In the genomic region with DNA sequence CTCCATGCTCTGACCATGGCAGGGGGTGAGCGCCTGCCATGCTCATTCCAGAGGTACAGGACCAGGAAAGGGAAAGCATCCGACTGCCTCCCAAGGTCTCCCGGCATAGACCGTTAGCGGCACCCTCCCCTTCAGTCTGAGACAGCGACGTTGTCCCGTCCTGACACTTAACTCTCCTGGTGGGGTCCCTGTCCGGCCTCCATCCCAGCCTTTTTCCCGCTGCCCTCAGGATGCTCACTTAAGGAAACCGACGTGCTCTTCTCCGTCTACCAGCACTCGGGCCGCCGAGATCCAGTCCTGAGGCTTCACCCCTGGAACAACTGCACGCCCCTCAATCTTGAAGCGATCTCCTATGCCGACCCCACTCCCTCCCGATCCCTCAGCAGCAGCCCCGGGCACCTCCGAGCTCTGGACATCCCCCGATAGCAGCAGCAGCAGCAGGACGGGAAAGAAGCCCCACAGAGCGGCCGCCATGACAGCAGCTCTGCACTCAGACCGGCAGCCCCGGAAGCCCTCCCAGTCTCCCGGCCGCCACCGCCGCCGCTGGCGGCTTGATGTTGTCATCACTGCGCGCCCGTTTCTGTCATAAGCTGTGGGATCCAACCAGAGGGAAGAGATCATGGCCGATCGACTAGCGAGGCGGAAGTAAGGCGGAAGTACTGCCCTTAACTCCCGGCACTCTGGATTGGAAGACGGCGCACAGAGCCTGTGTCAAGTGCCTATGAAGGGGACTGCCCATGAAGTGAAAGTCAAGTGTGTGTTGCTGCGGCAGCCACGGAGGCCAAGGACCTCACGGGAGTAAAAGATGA, we compare ENCODE assay signal across 8 cellular contexts. TPM values are rescaled to one million over a fixed set of nuclear protein-coding genes. Genes with fewer than 3 reads are reported as not detected.
DNase-seq lines count a peak whose midpoint lies in the region; ATAC-seq, FAIRE-seq and TF ChIP-seq lines count a peak whose summit lies in the region.

Gene EMC7, minus strand, starts transcription at position 497 of the 809 bp plus-strand sequence. Its CDS starts 23 bp downstream, at position 474.
Gene PGBD4, plus strand, starts transcription at position 718 of the 809 bp plus-strand sequence. CDS start 449 bp downstream, outside the sequence.

- peak; percentile 100 for FAIRE-seq in endothelial cell of umbilical vein (lab: Jason Lieb, UNC)

- no peaks in the 10 kb centered on the region for H3K9me1 ChIP-seq in endothelial cell of umbilical vein (replicated peaks; ENCODE audit: control insufficient read depth, extremely low read depth, insufficient read depth, low read length)

- ATAC-seq in GM21528 (IDR thresholded peaks at IDR 0.05; ENCODE audit: low FRiP score, unreplicated experiment): peak; percentile 96

- H2AFZ ChIP-seq in OCI-LY3 (ENCODE audit: low read depth, low read length) (peak within 1 kb of the TSS; percentile 95), endothelial cell of umbilical vein (ENCODE audit: low read depth, low read length) (peak within 1 kb of the TSS; percentile 94)

- H3K4me3 ChIP-seq in OCI-LY3 (ENCODE audit: low read length): peak within 1 kb of the TSS; percentile 90
- H3K4me3 ChIP-seq in endothelial cell of umbilical vein (replicated peaks in 1 of 3; ENCODE audit: insufficient read depth in 1 of 3, low read depth in 1 of 3, low read length in 3 of 3): peak within 1 kb of the TSS; percentile 66 to 90 (median 66)

- CTCF ChIA-PET in endothelial cell of umbilical vein (lab: Charles Lee): interaction anchor here (0.6 to 2.1 kb wide), 5 partner anchors 8 to 266 kb away, joined by 3 to 25 read pairs (median 3); partner anchors contain the start of genes KATNBL1 and LPCAT4

- H3K27me3 Mint-ChIP-seq in mesothelial cell of epicardium (ENCODE audit: low read depth): no peaks in the 10 kb centered on the region

- peak within 1 kb of the TSS; percentile 99 for H3K4me3 Mint-ChIP-seq in mesothelial cell of epicardium

- POLR2A ChIA-PET in endothelial cell of umbilical vein (lab: Charles Lee): interaction anchor here (1.0 to 1.8 kb wide), 3 partner anchors 23 to 124 kb away, joined by 3 to 5 read pairs (median 3); partner anchors contain the start of gene KATNBL1

- no peaks in the 10 kb centered on the region for H4K20me1 ChIP-seq in OCI-LY3 (ENCODE audit: insufficient read depth, low read length)
- H4K20me1 ChIP-seq in endothelial cell of umbilical vein (replicated peaks; ENCODE audit: control insufficient read depth, extremely low read depth, insufficient read depth, low read length): no peaks in the 10 kb centered on the region

- TF ChIP-seq POLR2A in endothelial cell of umbilical vein (IDR thresholded peaks at IDR 0.05; ENCODE audit: low read depth, low read length): peak; percentile 85

- H3K9me3 Mint-ChIP-seq in mesothelial cell of epicardium: peaks cover 5% of the 10 kb centered on the region

- H3K4me2 ChIP-seq in OCI-LY3 (ENCODE audit: low read length): peak within 1 kb of the TSS; percentile 90
- peak within 1 kb of the TSS; percentile 91 for H3K4me2 ChIP-seq in endothelial cell of umbilical vein (ENCODE audit: insufficient read depth, low read length)

- H3K79me2 ChIP-seq in OCI-LY3 (ENCODE audit: low read length) (peaks cover 64% of the 10 kb centered on the region), endothelial cell of umbilical vein (ENCODE audit: control insufficient read depth, insufficient read depth, low read length) (peaks cover 32% of the 10 kb centered on the region)

- H3K9ac ChIP-seq in OCI-LY3 (ENCODE audit: low read length): peak within 1 kb of the TSS; percentile 86
- peak within 1 kb of the TSS; percentile 91 for H3K9ac ChIP-seq in endothelial cell of umbilical vein (replicated peaks; ENCODE audit: extremely low read depth, insufficient read depth, low read length)

- H3K27me3 ChIP-seq in OCI-LY3 (ENCODE audit: low read depth, low read length) (no peaks in the 10 kb centered on the region), endothelial cell of umbilical vein (ENCODE audit: control insufficient read depth in 2 of 2, insufficient read depth in 2 of 2, low read length in 2 of 2) (no peaks in the 10 kb centered on the region)

- H3K27ac ChIP-seq in OCI-LY3 (ENCODE audit: low read length) (peak within 1 kb of the TSS; percentile 73), endothelial cell of umbilical vein (ENCODE audit: insufficient read depth, low read depth, low read length) (peak within 1 kb of the TSS; percentile 78)

- H3K4me1 Mint-ChIP-seq in mesothelial cell of epicardium: peaks cover 16% of the 10 kb centered on the region

- peak within 1 kb of the TSS; percentile 96 for H3K27ac Mint-ChIP-seq in mesothelial cell of epicardium

- no TSS peak for BruUV-seq in endothelial cell of umbilical vein (replicated peaks; lab: Mats Ljungman, UMichigan)

- intact Hi-C loops in endothelial cell of umbilical vein (cut with micrococcal nuclease): loop anchor here (1.0 to 10.0 kb wide), 6 partner anchors 21 to 333 kb away; partner anchors contain the start of genes GOLGA8A, LPCAT4, NOP10 and NUTM1

- peaks cover 16% of the 10 kb centered on the region for H3K36me3 ChIP-seq in OCI-LY3 (replicated peaks; ENCODE audit: low read depth, low read length)
- no peaks in the 10 kb centered on the region for H3K36me3 ChIP-seq in endothelial cell of umbilical vein (ENCODE audit: control insufficient read depth in 2 of 2, extremely low read depth in 1 of 2, insufficient read depth in 2 of 2, low read length in 2 of 2)

- no peak for TF ChIP-seq CTCF in OCI-LY3 (IDR thresholded peaks at IDR 0.05; ENCODE audit: low read depth, low read length)
- TF ChIP-seq CTCF in endothelial cell of umbilical vein (IDR thresholded peaks at IDR 0.05; ENCODE audit: extremely low read depth in 1 of 2, insufficient read depth in 1 of 2, low read depth in 1 of 2, low read length in 2 of 2): no peak
- no peak for TF ChIP-seq CTCF in mesothelial cell of epicardium (IDR thresholded peaks at IDR 0.05; ENCODE audit: unreplicated experiment)

- H3K4me1 ChIP-seq in OCI-LY3 (ENCODE audit: low read length) (peaks cover 14% of the 10 kb centered on the region), endothelial cell of umbilical vein (ENCODE audit: control insufficient read depth, extremely low read depth, insufficient read depth, low read length) (peaks cover 17% of the 10 kb centered on the region)

- H3K9me3 ChIP-seq in OCI-LY3 (ENCODE audit: insufficient read depth, low read length) (0 out of 2 replicates have a peak, but pooled peaks cover 6% of the 10 kb centered on the region), endothelial cell of umbilical vein (replicated peaks; ENCODE audit: control insufficient read depth, insufficient read depth, low read length) (no peaks in the 10 kb centered on the region)

- DNase-seq in DMS 273 treated with DMSO at 0.1 percent for 48 hours (lab: John Stamatoyannopoulos, UW) (peak; percentile 90), HuH-7.5 (ENCODE audit: low spot score) (peak; percentile 72), activated T-cell treated with anti-CD3 and anti-CD28 coated beads for 24 hours (ENCODE audit: low read depth) (peak; percentile 99), endothelial cell of umbilical vein (ENCODE audit: low read depth, low spot score) (peak; percentile 99), mesothelial cell of epicardium (ENCODE audit: low spot score in 2 of 2, unreplicated experiment in 2 of 2) (peak; percentile 96 to 99)
- peak; percentile 98 to 99 for DNase-seq in stimulated activated CD8-positive, alpha-beta memory T cell treated with anti-CD3 and anti-CD28 coated beads, Interleukin-15, amount 100 ng/mL, for 4 hours (ENCODE audit: low read depth in 2 of 2)

- dilution Hi-C loops in endothelial cell of umbilical vein (cut with MboI; ENCODE audit: extremely low pct_ligation_motif_present, low sequenced_read_pairs): no loop called here

- peaks cover 12% of the 10 kb centered on the region for H3K36me3 Mint-ChIP-seq in mesothelial cell of epicardium

TF ChIP-seq in endothelial cell of umbilical vein, 7 proteins besides CTCF, POLR2A, EP300 and RAD21:
- peak; percentile 45 for TF ChIP-seq MYC (IDR thresholded peaks at IDR 0.05; ENCODE audit: low read depth, low read length)
- TF ChIP-seq MAX (IDR thresholded peaks at IDR 0.05; ENCODE audit: insufficient read depth, insufficient read length): peak; percentile 46
- TF ChIP-seq EZH2 (IDR thresholded peaks at IDR 0.05; ENCODE audit: borderline replicate concordance, low read depth, low read length, severe bottlenecking): no peak
- no peak for TF ChIP-seq GATA2 (IDR thresholded peaks at IDR 0.05; ENCODE audit: insufficient read depth, insufficient read length, low read depth, low read length)
- TF ChIP-seq POLR2AphosphoS5 (IDR thresholded peaks at IDR 0.05; ENCODE audit: insufficient read depth, low read depth, low read length): peak; percentile 62
- TF ChIP-seq FOS (IDR thresholded peaks at IDR 0.05; ENCODE audit: borderline replicate concordance, insufficient read depth, low read length): no peak
- no peak for TF ChIP-seq JUN (IDR thresholded peaks at IDR 0.05; ENCODE audit: borderline replicate concordance, insufficient read depth, insufficient read length, low read depth)

RNA-seq across cellular contexts. Expression of gene EMC7, which starts in this region (rescaled TPM):
- total RNA-seq in endothelial cell of umbilical vein (69.9 and 70.6 TPM in 2 replicates), mesothelial cell of epicardium (35.0 to 35.4 TPM (median 35.3 TPM) in 3 replicates)
- polyA plus RNA-seq in endothelial cell of umbilical vein: 46.9 and 57.0 TPM in 2 replicates
- polyA plus RNA-seq in endothelial cell of umbilical vein (2011; cell fraction: cytosol; rRNA removed): 67.7 and 74.8 TPM in 2 replicates
- polyA plus RNA-seq in endothelial cell of umbilical vein (2011; cell fraction: nucleus; rRNA removed): 23.2 and 37.0 TPM in 2 replicates
- 75.4 and 100 TPM in 2 replicates for polyA plus RNA-seq in endothelial cell of umbilical vein (2012)
- polyA minus RNA-seq in endothelial cell of umbilical vein: 23.8 and 32.8 TPM in 2 replicates
- polyA minus RNA-seq in endothelial cell of umbilical vein (2011; cell fraction: cytosol; rRNA and poly(A)+ RNA removed): 26.0 TPM
- 8.3 and 12.6 TPM in 2 replicates for polyA minus RNA-seq in endothelial cell of umbilical vein (2011; cell fraction: nucleus; rRNA and poly(A)+ RNA removed)

RNA-seq across cellular contexts. Expression of gene PGBD4, which starts in this region (rescaled TPM):
- total RNA-seq in endothelial cell of umbilical vein: 1.1 TPM in 2 replicates
- polyA plus RNA-seq in endothelial cell of umbilical vein: 0.39 and 0.41 TPM in 2 replicates
- 0.49 and 0.56 TPM in 2 replicates for polyA plus RNA-seq in endothelial cell of umbilical vein (2011; cell fraction: cytosol; rRNA removed)
- 1.0 and 1.4 TPM in 2 replicates for polyA plus RNA-seq in endothelial cell of umbilical vein (2011; cell fraction: nucleus; rRNA removed)
- polyA plus RNA-seq in endothelial cell of umbilical vein (2012): 0.72 and 0.98 TPM in 2 replicates
- 1.4 TPM in 2 replicates for polyA minus RNA-seq in endothelial cell of umbilical vein
- 0.61 TPM for polyA minus RNA-seq in endothelial cell of umbilical vein (2011; cell fraction: cytosol; rRNA and poly(A)+ RNA removed)
- polyA minus RNA-seq in endothelial cell of umbilical vein (2011; cell fraction: nucleus; rRNA and poly(A)+ RNA removed): 1.3 and 1.9 TPM in 2 replicates
- 1.4 to 1.5 TPM (median 1.5 TPM) in 3 replicates for total RNA-seq in mesothelial cell of epicardium

Comparison
In these comparisons a context has a peak if more than half of its experiments do, and no peak if none do; other contexts are left out.
1. Peak in every context shown above with its lines: DNase-seq, ATAC-seq, H3K4me3 ChIP-seq and H3K27ac ChIP-seq.